22 cellular contexts compared by ENCODE assay signal in the genomic region with DNA sequence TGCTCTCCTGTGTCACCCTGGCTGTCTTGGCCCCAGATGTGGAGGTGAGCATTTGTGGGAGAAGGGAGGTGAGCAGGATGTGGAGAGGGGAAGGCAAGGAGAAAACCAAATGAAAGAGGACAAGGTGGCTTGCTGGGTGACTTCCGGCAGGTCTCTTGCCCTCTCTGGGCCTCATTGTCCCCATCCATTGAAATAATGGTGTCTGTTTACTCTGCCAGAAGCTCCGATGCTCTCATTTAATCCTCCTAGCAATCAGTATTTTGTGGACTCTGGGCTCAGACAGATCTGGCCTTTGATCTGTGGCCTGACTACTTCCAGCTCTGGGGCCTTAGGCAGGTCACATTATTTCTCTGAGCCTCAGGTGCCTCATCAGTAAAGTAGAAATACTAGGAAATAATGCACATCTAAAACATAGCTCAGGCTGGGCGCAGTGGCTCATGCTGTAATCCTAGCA. TPM values are rescaled to one million over a fixed set of nuclear protein-coding genes. Genes with fewer than 3 reads are reported as not detected.
A peak's percentile ranks its signal among the peaks of the same experiment; 100 is the strongest.
DNase-seq lines count a peak whose midpoint lies in the region; ATAC-seq, FAIRE-seq and TF ChIP-seq lines count a peak whose summit lies in the region.
"Had no signal": no experiment of that assay in that cellular context is flagged by ENCODE, and none has a peak within 500 bp of the region (broad histone marks: within the 10 kb centered on the region; RNA-seq: fewer than 3 reads in every experiment).

No MANE protein-coding gene starts in this region.

- H3K27me3 ChIP-seq in cardiac muscle cell (no peaks in the 10 kb centered on the region), neuronal stem cell (ENCODE audit: control insufficient read depth in 3 of 3, insufficient read depth in 3 of 3, low read depth in 1 of 3, low read length in 3 of 3) (peaks cover 0 to 22% (median 0%) of the 10 kb centered on the region in 3 experiments)
- H3K27me3 ChIP-seq: BLaER1, SJSA1 had no signal

- no peak overlapping the region for H4K8ac ChIP-seq in neuronal stem cell (ENCODE audit: low read depth, low read length)

- peaks cover 29% of the 10 kb centered on the region for H3K4me1 ChIP-seq in cardiac muscle cell (ENCODE audit: low read depth)
- H3K4me1 ChIP-seq in neuronal stem cell (ENCODE audit: control insufficient read depth in 2 of 2, insufficient read depth in 1 of 2, low read depth in 1 of 2, low read length in 2 of 2), result peaks cover 8 to 31% of the 10 kb centered on the region in 2 donors
- H3K4me1 ChIP-seq: SJSA1 had no signal

- intact Hi-C loops in left ventricle myocardium superior (cut with micrococcal nuclease), result no loop called here

- H3K4me1 Mint-ChIP-seq in effector memory CD8-positive, alpha-beta T cell (ENCODE audit: low read depth in 2 of 2), result peaks cover 0 to 8% of the 10 kb centered on the region in 2 donors
- H3K4me1 Mint-ChIP-seq: CD4-positive, CD25-positive, alpha-beta regulatory T cell had no signal

- no peak overlapping the region for H3K23ac ChIP-seq in neuronal stem cell (ENCODE audit: low read depth, low read length, poor library complexity)

- no peak overlapping the region for H2AFZ ChIP-seq in neuronal stem cell (ENCODE audit: low read length)
- H2AFZ ChIP-seq: GM23338 had no signal

- no peak overlapping the region for H4K91ac ChIP-seq in neuronal stem cell (ENCODE audit: low read depth, low read length, poor library complexity)

- peaks cover 2% of the 10 kb centered on the region for H3K79me1 ChIP-seq in neuronal stem cell (ENCODE audit: low read depth, low read length)

- no peak for FAIRE-seq in D721Med (lab: Jason Lieb, UNC)
- FAIRE-seq: A204.1, GM18507 had no signal

- no peak overlapping the region for H2BK120ac ChIP-seq in neuronal stem cell (ENCODE audit: low read depth, low read length)

- H2AK5ac ChIP-seq in neuronal stem cell (ENCODE audit: low read depth, low read length), result peak overlapping the region; percentile 88

- peak overlapping the region; percentile 43 for H3K27ac ChIP-seq in cardiac muscle cell
- no peak overlapping the region for H3K27ac ChIP-seq in neuronal stem cell (replicated peaks; ENCODE audit: low read length)
- H3K27ac ChIP-seq: BLaER1, KMS-11, SJSA1 had no signal

- H3K36me3 Mint-ChIP-seq in effector memory CD8-positive, alpha-beta T cell (ENCODE audit: insufficient read depth), result no peaks in the 10 kb centered on the region
- H3K36me3 Mint-ChIP-seq: CD4-positive, CD25-positive, alpha-beta regulatory T cell had no signal

- H3K4me3 ChIP-seq in cardiac muscle cell (no peak overlapping the region), neuronal stem cell (ENCODE audit: low read length in 2 of 2) (no peak overlapping the region)
- H3K4me3 ChIP-seq: BLaER1, GM23338, SJSA1 had no signal

- DNase-seq in cardiac muscle cell (ENCODE audit: low read depth in 1 of 2, low spot score in 1 of 2) (no peak), left ventricle myocardium superior (no peak), neuronal stem cell (ENCODE audit: low spot score) (no peak), NCI-H2196 (lab: John Stamatoyannopoulos, UW; ENCODE audit: unreplicated experiment) (no peak), D721Med (ENCODE audit: insufficient read length, low spot score) (no peak)
- DNase-seq in effector memory CD8-positive, alpha-beta T cell, result no peak
- DNase-seq: CD4-positive, CD25-positive, alpha-beta regulatory T cell; HCEC 1CT; IMR-90; MM.1S; NCI-H2029 treated with DMSO at 0.1 percent for 48 hours; NCI-H2227 treated with DMSO at 0.1 percent for 48 hours; NCI-H510A; Right ventricle myocardium superior; RPMI8226 had no signal

- WGBS in neuronal stem cell (ENCODE audit: extremely low coverage in 2 of 2, insufficient read length in 2 of 2, insufficient replicate concordance in 1 of 2), 2 donors, result no CpG with 5 or more reads among the region's 3 CpGs

- H3K4ac ChIP-seq in neuronal stem cell (ENCODE audit: low read length), result no peak overlapping the region

- no peaks in the 10 kb centered on the region for H3K9me3 Mint-ChIP-seq in effector memory CD8-positive, alpha-beta T cell
- H3K9me3 Mint-ChIP-seq: CD4-positive, CD25-positive, alpha-beta regulatory T cell; GM23338 had no signal

- H3K9me3 ChIP-seq in cardiac muscle cell (ENCODE audit: low read depth) (no peaks in the 10 kb centered on the region), neuronal stem cell (replicated peaks in 1 of 2; ENCODE audit: control insufficient read depth in 2 of 2, insufficient read depth in 1 of 2, low read depth in 1 of 2, low read length in 2 of 2) (no peaks in the 10 kb centered on the region)
- H3K9me3 ChIP-seq: BLaER1, SJSA1 had no signal

- H3K4me3 Mint-ChIP-seq in effector memory CD8-positive, alpha-beta T cell, result peak overlapping the region in 1 of 2 donors; percentile 34
- H3K4me3 Mint-ChIP-seq: CD4-positive, CD25-positive, alpha-beta regulatory T cell; GM23338 had no signal

- H3K27me3 Mint-ChIP-seq in effector memory CD8-positive, alpha-beta T cell, result peaks cover 0 to 18% of the 10 kb centered on the region in 2 donors

- no peak for TF ChIP-seq CTCF in cardiac muscle cell (IDR thresholded peaks at IDR 0.05; ENCODE audit: low read depth, low read length)
- no peak for TF ChIP-seq CTCF in D721Med (IDR thresholded peaks at IDR 0.05; ENCODE audit: insufficient read depth, missing control alignments)

- ATAC-seq in left ventricle myocardium superior (no peak), GM19035 (IDR thresholded peaks at IDR 0.05; ENCODE audit: unreplicated experiment) (no peak)
- ATAC-seq in effector memory CD8-positive, alpha-beta T cell (replicated peaks), result no peak
- ATAC-seq: GM23338 had no signal

- peak overlapping the region; percentile 66 for H3K9ac ChIP-seq in neuronal stem cell (ENCODE audit: low read depth, low read length, poor library complexity)
- H3K9ac ChIP-seq: BLaER1, KMS-11 had no signal

- H3K14ac ChIP-seq in neuronal stem cell (ENCODE audit: low read length), result no peak overlapping the region

- peak overlapping the region; percentile 5 to 62 for H3K27ac Mint-ChIP-seq in effector memory CD8-positive, alpha-beta T cell
- H3K27ac Mint-ChIP-seq: CD4-positive, CD25-positive, alpha-beta regulatory T cell; GM23338 had no signal

- peak overlapping the region; percentile 85 for H2BK5ac ChIP-seq in neuronal stem cell (ENCODE audit: low read length)

- no peaks in the 10 kb centered on the region for H3K36me3 ChIP-seq in cardiac muscle cell
- no peaks in the 10 kb centered on the region for H3K36me3 ChIP-seq in neuronal stem cell (replicated peaks in 1 of 2; ENCODE audit: control insufficient read depth in 2 of 2, insufficient read depth in 2 of 2, low read length in 2 of 2)
- H3K36me3 ChIP-seq: BLaER1, SJSA1 had no signal

- no peak overlapping the region for H3K4me2 ChIP-seq in neuronal stem cell (ENCODE audit: insufficient read depth, low read length, poor library complexity, severe bottlenecking)
- H3K4me2 ChIP-seq: GM23338, KMS-11 had no signal

- H2BK15ac ChIP-seq in neuronal stem cell (ENCODE audit: low read length), result peak overlapping the region; percentile 70

- H3K18ac ChIP-seq in neuronal stem cell (ENCODE audit: low read length), result peak overlapping the region; percentile 89

- peak overlapping the region; percentile 91 for H2BK12ac ChIP-seq in neuronal stem cell (ENCODE audit: low read length)

RNA-seq across cellular contexts. Expression of gene MVK, which starts 30.6 kb away (rescaled TPM):
- total RNA-seq in cardiac muscle cell (56.1 and 83.3 TPM in 2 replicates), left ventricle myocardium superior (9.7 TPM)
- polyA plus RNA-seq in cardiac muscle cell, result 22.6 and 29.0 TPM in 2 replicates
- polyA plus RNA-seq in neuronal stem cell (2013, experiment 1 of 2), result 25.4 TPM
- polyA plus RNA-seq in neuronal stem cell (2013, experiment 2 of 2), result 26.4 TPM

RNA-seq across cellular contexts. Expression of gene MMAB, which starts 30.9 kb away (rescaled TPM):
- total RNA-seq in cardiac muscle cell (89.4 and 133 TPM in 2 replicates), left ventricle myocardium superior (55.1 TPM)
- polyA plus RNA-seq in cardiac muscle cell, result 130 and 174 TPM in 2 replicates
- 27.4 TPM for polyA plus RNA-seq in neuronal stem cell (2013, experiment 1 of 2)
- polyA plus RNA-seq in neuronal stem cell (2013, experiment 2 of 2), result 27.9 TPM
